In genomic region chr16:2450535-2450934, GRCh38 we compare ENCODE assay signal across 18 cellular contexts. TPM values are rescaled to one million over a fixed set of nuclear protein-coding genes. Genes with fewer than 3 reads are reported as not detected.
A peak's percentile ranks its signal among the peaks of the same experiment; 100 is the strongest.
DNase-seq lines count a peak whose midpoint lies in the region; ATAC-seq lines count a peak whose summit lies in the region.
"Had no signal": no experiment of that assay in that cellular context is flagged by ENCODE, and none has a peak within 500 bp of the region (broad histone marks: within the 10 kb centered on the region; RNA-seq: fewer than 3 reads in every experiment).

No MANE protein-coding gene starts in this region.

- peak; percentile 40 for ATAC-seq in sciatic nerve
- ATAC-seq: K562 had no signal

- no peaks in the 10 kb centered on the region for H3K9me3 ChIP-seq in BLaER1 treated with 17β-estradiol and CSF1 and Interleukin-3, amounts not matched to agents 10 nM and 100 nM (replicated peaks in 1 of 11)

- no peaks in the 10 kb centered on the region for H3K27me3 Mint-ChIP-seq in activated CD4-positive, alpha-beta T cell treated with anti-CD3 and anti-CD28 coated beads, Interleukin-2, amount 10 ng/mL, durations not matched to agents 24 days and 14 days
- H3K27me3 Mint-ChIP-seq: B cell; CD8-positive, alpha-beta memory T cell had no signal

- no peaks in the 10 kb centered on the region for H3K4me1 Mint-ChIP-seq in activated CD4-positive, alpha-beta T cell treated with anti-CD3 and anti-CD28 coated beads, Interleukin-2, amount 10 ng/mL, durations not matched to agents 24 days and 14 days
- H3K4me1 Mint-ChIP-seq: B cell; CD8-positive, alpha-beta memory T cell had no signal

- H3K4me3 Mint-ChIP-seq in activated CD4-positive, alpha-beta T cell treated with anti-CD3 and anti-CD28 coated beads, Interleukin-2, amount 10 ng/mL, durations not matched to agents 24 days and 14 days = no peak overlapping the region
- H3K4me3 Mint-ChIP-seq: B cell; CD8-positive, alpha-beta memory T cell had no signal

- H3K4me1 ChIP-seq in BLaER1 treated with 17β-estradiol and CSF1 and Interleukin-3, amounts not matched to agents 10 nM and 100 nM = peaks cover 0 to 26% (median 21%) of the 10 kb centered on the region in 10 experiments; a peak in 19 of 20 replicates

- peaks cover 45% of the 10 kb centered on the region for H3K36me3 Mint-ChIP-seq in activated CD4-positive, alpha-beta T cell treated with anti-CD3 and anti-CD28 coated beads, Interleukin-2, amount 10 ng/mL, durations not matched to agents 24 days and 14 days (ENCODE audit: low read depth)

- intact Hi-C loops in sciatic nerve (cut with DNase I) = no loop called here
- intact Hi-C loops in activated CD4-positive, alpha-beta T cell treated with anti-CD3 and anti-CD28 coated beads, Interleukin-2, amount 10 ng/mL, durations not matched to agents 24 days and 14 days (cut with micrococcal nuclease) = no loop called here

- H3K4me2 ChIP-seq in BLaER1 treated with 17β-estradiol and CSF1 and Interleukin-3, amounts not matched to agents 10 nM and 100 nM = peak overlapping the region in 7 of 11 experiments; percentile 40 to 64 (median 51); a peak in 8 of 22 replicates

- peak overlapping the region in 4 of 11 experiments; percentile 18 to 50 (median 46); a peak in 6 of 22 replicates for H3K9ac ChIP-seq in BLaER1 treated with 17β-estradiol and CSF1 and Interleukin-3, amounts not matched to agents 10 nM and 100 nM

- H3K27ac ChIP-seq in BLaER1 treated with 17β-estradiol and CSF1 and Interleukin-3, amounts not matched to agents 10 nM and 100 nM = peak overlapping the region in 2 of 11 experiments; percentile 60 to 61; a peak in 2 of 22 replicates
- H3K27ac ChIP-seq in angular gyrus (ENCODE audit: low read depth, low read length) = peak overlapping the region; percentile 62
- H3K27ac ChIP-seq: HL-60 had no signal

- no peak overlapping the region for H3K4me3 ChIP-seq in BLaER1 treated with 17β-estradiol and CSF1 and Interleukin-3, amounts not matched to agents 10 nM and 100 nM
- H3K4me3 ChIP-seq: K562 had no signal

- no peaks in the 10 kb centered on the region for H3K9me3 Mint-ChIP-seq in activated CD4-positive, alpha-beta T cell treated with anti-CD3 and anti-CD28 coated beads, Interleukin-2, amount 10 ng/mL, durations not matched to agents 24 days and 14 days
- H3K9me3 Mint-ChIP-seq: CD8-positive, alpha-beta memory T cell had no signal

- H3K27ac Mint-ChIP-seq in activated CD4-positive, alpha-beta T cell treated with anti-CD3 and anti-CD28 coated beads, Interleukin-2, amount 10 ng/mL, durations not matched to agents 24 days and 14 days = no peak overlapping the region
- H3K27ac Mint-ChIP-seq: B cell had no signal

- peaks cover 0 to 93% (median 61%) of the 10 kb centered on the region in 11 experiments; a peak in 15 of 22 replicates for H4K20me1 ChIP-seq in BLaER1 treated with 17β-estradiol and CSF1 and Interleukin-3, amounts not matched to agents 10 nM and 100 nM

- no peaks in the 10 kb centered on the region for H3K27me3 ChIP-seq in BLaER1 treated with 17β-estradiol and CSF1 and Interleukin-3, amounts not matched to agents 10 nM and 100 nM

- DNase-seq in hypothalamus (lab: John Stamatoyannopoulos, UW) (peak in 40 of 51 donors; percentile 8 to 89 (median 57)), sciatic nerve (ENCODE audit: low spot score) (peak; percentile 50), NCI-H345 treated with DMSO at 0.1 percent for 48 hours (lab: John Stamatoyannopoulos, UW; ENCODE audit: unreplicated experiment) (no peak), SIG-M5 treated with dmso at 0.1 percent for 504 hours (lab: John Stamatoyannopoulos, UW; ENCODE audit: unreplicated experiment) (no peak)
- no peak for DNase-seq in activated CD4-positive, alpha-beta T cell treated with anti-CD3 and anti-CD28 coated beads, Interleukin-2, amount 10 ng/mL, durations not matched to agents 24 days and 14 days
- DNase-seq: CD8-positive, alpha-beta memory T cell; GOT3; NCI-H1048; NCI-H146; NCI-H345; NCI-H774; SHP77 had no signal

- peaks cover 47 to 100% (median 97%) of the 10 kb centered on the region in 11 experiments for H3K36me3 ChIP-seq in BLaER1 treated with 17β-estradiol and CSF1 and Interleukin-3, amounts not matched to agents 10 nM and 100 nM

RNA-seq across cellular contexts. Expression of gene TEDC2, which starts 9.4 kb away (rescaled TPM):
- 0.58 TPM for total RNA-seq in sciatic nerve
- total RNA-seq in activated CD4-positive, alpha-beta T cell treated with anti-CD3 and anti-CD28 coated beads, Interleukin-2, amount 10 ng/mL, durations not matched to agents 24 days and 14 days = 40.7 and 41.7 TPM in 2 replicates

RNA-seq across cellular contexts. Expression of gene NTN3, which starts 20.6 kb away (rescaled TPM):
- total RNA-seq in sciatic nerve = 0.36 TPM
- not detected in 2 replicates for total RNA-seq in activated CD4-positive, alpha-beta T cell treated with anti-CD3 and anti-CD28 coated beads, Interleukin-2, amount 10 ng/mL, durations not matched to agents 24 days and 14 days
- total RNA-seq: B cell; CD8-positive, alpha-beta memory T cell; Daoy; K562 had no signal

RNA-seq across cellular contexts. Expression of gene CCNF, which starts 21.3 kb away (rescaled TPM):
- total RNA-seq in sciatic nerve = 1.8 TPM
- total RNA-seq in activated CD4-positive, alpha-beta T cell treated with anti-CD3 and anti-CD28 coated beads, Interleukin-2, amount 10 ng/mL, durations not matched to agents 24 days and 14 days = 44.7 and 45.7 TPM in 2 replicates

RNA-seq across cellular contexts. Expression of gene TBC1D24, which starts 24.4 kb away (rescaled TPM):
- 15.4 TPM for total RNA-seq in sciatic nerve
- total RNA-seq in activated CD4-positive, alpha-beta T cell treated with anti-CD3 and anti-CD28 coated beads, Interleukin-2, amount 10 ng/mL, durations not matched to agents 24 days and 14 days = 16.6 and 20.9 TPM in 2 replicates

Comparison
In these comparisons a context has a peak if more than half of its experiments do, and no peak if none do; other contexts are left out.
1. DNase-seq: peak in hypothalamus (40 of 51) and sciatic nerve (single experiment); none in NCI-H345 treated with DMSO at 0.1 percent for 48 hours (single experiment), SIG-M5 treated with dmso at 0.1 percent for 504 hours (single experiment) and activated CD4-positive, alpha-beta T cell treated with anti-CD3 and anti-CD28 coated beads, Interleukin-2, amount 10 ng/mL, durations not matched to agents 24 days and 14 days (single experiment).
2. RNA of gene TEDC2, which starts 9.4 kb away (total RNA-seq): 40.7 to 41.7 TPM in activated CD4-positive, alpha-beta T cell treated with anti-CD3 and anti-CD28 coated beads, Interleukin-2, amount 10 ng/mL, durations not matched to agents 24 days and 14 days; 0.58 TPM in sciatic nerve (single experiment); every median in the first group is over 10 times any median in the second.
3. RNA of gene CCNF, which starts 21.3 kb away (total RNA-seq): 44.7 to 45.7 TPM in activated CD4-positive, alpha-beta T cell treated with anti-CD3 and anti-CD28 coated beads, Interleukin-2, amount 10 ng/mL, durations not matched to agents 24 days and 14 days; 1.8 TPM in sciatic nerve (single experiment); every median in the first group is over 10 times any median in the second.